11 cellular contexts compared by ENCODE assay signal in the genomic region with DNA sequence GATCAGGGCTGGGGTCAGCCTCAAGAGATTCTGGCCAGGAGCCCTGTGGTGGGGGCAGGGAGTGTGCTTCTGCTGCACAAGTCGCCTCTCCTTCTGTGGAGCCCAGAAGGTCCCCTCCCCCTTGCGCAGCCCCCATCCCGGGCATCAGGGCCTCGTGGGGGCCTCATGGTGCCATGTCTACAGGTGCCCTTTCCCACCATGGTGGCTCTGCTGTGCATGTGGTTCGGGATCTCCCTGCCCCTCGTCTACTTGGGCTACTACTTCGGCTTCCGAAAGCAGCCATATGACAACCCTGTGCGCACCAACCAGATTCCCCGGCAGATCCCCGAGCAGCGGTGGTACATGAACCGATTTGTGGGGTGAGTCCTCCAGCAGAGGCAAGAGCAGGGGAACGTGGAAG.
"Had no signal": no experiment of that assay in that cellular context is flagged by ENCODE, and none has a peak within 500 bp of the region (broad histone marks: within the 10 kb centered on the region; RNA-seq: fewer than 3 reads in every experiment).

No MANE protein-coding gene starts in this region.

- H3K4me3 Mint-ChIP-seq: naive B cell had no signal

- DNase-seq: activated CD4-positive, alpha-beta T cell treated with anti-CD3 and anti-CD28 coated beads for 1 hour; activated CD4-positive, alpha-beta T cell treated with anti-CD3 and anti-CD28 coated beads, Interleukin-2, amount 50 U/mL, for 4 hours; activated gamma-delta T cell treated with Interleukin-2 at 50 U/mL for 16 hours; naive B cell; SK-N-SH; stimulated activated CD4-positive, alpha-beta T cell treated with anti-CD3 and anti-CD28 coated beads, Interleukin-4, amount 100 ng/mL, for 1 hour; stimulated activated naive CD4-positive, alpha-beta T cell treated with Interleukin-2 at 50 U/mL for 16 hours; T-helper 1 cell; upper lobe of left lung had no signal

- H3K27ac ChIP-seq: gastroesophageal sphincter, parathyroid adenoma, upper lobe of left lung had no signal

- ATAC-seq: gastroesophageal sphincter had no signal

- H3K9me3 Mint-ChIP-seq: naive B cell had no signal

- H3K27me3 Mint-ChIP-seq: naive B cell had no signal

- H3K4me3 ChIP-seq: gastroesophageal sphincter, upper lobe of left lung had no signal
